In genomic region chr12:132171968-132172521, GRCh38 we compare ENCODE assay signal across 22 cellular contexts. TPM values are rescaled to one million over a fixed set of nuclear protein-coding genes. Genes with fewer than 3 reads are reported as not detected.
DNase-seq lines count a peak whose midpoint lies in the region; ATAC-seq and TF ChIP-seq lines count a peak whose summit lies in the region.
"Had no signal": no experiment of that assay in that cellular context is flagged by ENCODE, and none has a peak within 500 bp of the region (broad histone marks: within the 10 kb centered on the region; RNA-seq: fewer than 3 reads in every experiment).

No MANE protein-coding gene starts in this region.

- peaks cover 96% of the 10 kb centered on the region for H3K4me1 ChIP-seq in BLaER1
- no peaks in the 10 kb centered on the region for H3K4me1 ChIP-seq in mucosa of descending colon (ENCODE audit: low read depth)
- H3K4me1 ChIP-seq: Peyer's patch had no signal

- peaks cover 2% of the 10 kb centered on the region for H3K9me3 Mint-ChIP-seq in activated CD8-positive, alpha-beta memory T cell treated with anti-CD3 and anti-CD28 coated beads, Interleukin-2, amount 10 ng/mL, durations not matched to agents 7 days and 5 days (ENCODE audit: low read depth)
- H3K9me3 Mint-ChIP-seq in endothelial cell (ENCODE audit: unreplicated experiment) = no peaks in the 10 kb centered on the region

- peaks cover 20% of the 10 kb centered on the region for H3K4me1 Mint-ChIP-seq in activated CD8-positive, alpha-beta memory T cell treated with anti-CD3 and anti-CD28 coated beads, Interleukin-2, amount 10 ng/mL, durations not matched to agents 7 days and 5 days
- no peaks in the 10 kb centered on the region for H3K4me1 Mint-ChIP-seq in endothelial cell (ENCODE audit: unreplicated experiment)
- H3K4me1 Mint-ChIP-seq: GM23338 had no signal

- H3K4me3 ChIP-seq in BLaER1 = no peak overlapping the region
- no peak overlapping the region for H3K4me3 ChIP-seq in mucosa of descending colon
- H3K4me3 ChIP-seq: GM23338, Peyer's patch had no signal

- H3K4me3 Mint-ChIP-seq in activated CD8-positive, alpha-beta memory T cell treated with anti-CD3 and anti-CD28 coated beads, Interleukin-2, amount 10 ng/mL, durations not matched to agents 7 days and 5 days = no peak overlapping the region
- H3K4me3 Mint-ChIP-seq in endothelial cell (ENCODE audit: unreplicated experiment) = no peak overlapping the region
- H3K4me3 Mint-ChIP-seq: GM23338 had no signal

- peak overlapping the region; percentile 10; the same call in 1 of the 2 replicates for H3K9ac ChIP-seq in BLaER1

- DNase-seq in activated CD8-positive, alpha-beta memory T cell treated with anti-CD3 and anti-CD28 coated beads, Interleukin-2, amount 50 U/mL, for 4 hours = peak; percentile 12
- DNase-seq in activated CD8-positive, alpha-beta memory T cell treated with anti-CD3 and anti-CD28 coated beads, Interleukin-2, amount 10 ng/mL, durations not matched to agents 7 days and 5 days = no peak
- peak; percentile 1 for DNase-seq in effector CD4-positive, alpha-beta T cell
- DNase-seq in mucosa of descending colon = peak in 2 of 3 donors; percentile 13 to 29
- DNase-seq in AG08396 (ENCODE audit: low spot score) = no peak
- no peak for DNase-seq in endothelial cell (ENCODE audit: low spot score)
- DNase-seq: ACHN; GDM1; Kasumi-1; NCI-H1694; NCI-H2081; NCI-H2171; NCI-H524; NCI-H774; NK-92 treated with Interleukin-12 subunit alpha and Interleukin-12 subunit beta, amount 100 ng/mL, for 24 hours; Peyer's patch had no signal

- H3K27ac Mint-ChIP-seq in activated CD8-positive, alpha-beta memory T cell treated with anti-CD3 and anti-CD28 coated beads, Interleukin-2, amount 10 ng/mL, durations not matched to agents 7 days and 5 days = no peak overlapping the region
- no peak overlapping the region for H3K27ac Mint-ChIP-seq in endothelial cell (ENCODE audit: unreplicated experiment)
- H3K27ac Mint-ChIP-seq: CD14-positive monocyte, GM23338 had no signal

- intact Hi-C loops in mucosa of descending colon (cut with DNase I, micrococcal nuclease) = no loop called here

- no peaks in the 10 kb centered on the region for H3K36me3 Mint-ChIP-seq in activated CD8-positive, alpha-beta memory T cell treated with anti-CD3 and anti-CD28 coated beads, Interleukin-2, amount 10 ng/mL, durations not matched to agents 7 days and 5 days
- H3K36me3 Mint-ChIP-seq in endothelial cell (ENCODE audit: low read depth, unreplicated experiment) = no peaks in the 10 kb centered on the region
- H3K36me3 Mint-ChIP-seq: CD14-positive monocyte had no signal

- no peak for TF ChIP-seq CTCF in mucosa of descending colon (IDR thresholded peaks at IDR 0.05)
- TF ChIP-seq CTCF in endothelial cell (IDR thresholded peaks at IDR 0.05; ENCODE audit: unreplicated experiment) = no peak

- H3K27me3 Mint-ChIP-seq in activated CD8-positive, alpha-beta memory T cell treated with anti-CD3 and anti-CD28 coated beads, Interleukin-2, amount 10 ng/mL, durations not matched to agents 7 days and 5 days = peaks cover 17% of the 10 kb centered on the region
- peaks cover 17% of the 10 kb centered on the region for H3K27me3 Mint-ChIP-seq in endothelial cell (ENCODE audit: unreplicated experiment)

- H3K27ac ChIP-seq in BLaER1 = peak overlapping the region; percentile 19; the same call in 1 of the 2 replicates
- H3K27ac ChIP-seq: 22Rv1, Peyer's patch had no signal

- H4K20me1 ChIP-seq in BLaER1 = 0 out of 2 replicates have a peak, but pooled peaks cover 12% of the 10 kb centered on the region

- ATAC-seq in activated CD8-positive, alpha-beta memory T cell treated with anti-CD3 and anti-CD28 coated beads, Interleukin-2, amount 10 ng/mL, durations not matched to agents 7 days and 5 days = no peak
- ATAC-seq in mucosa of descending colon (no peak), HG02973 (IDR thresholded peaks at IDR 0.05; ENCODE audit: unreplicated experiment) (no peak)
- ATAC-seq: GM23338, HCT116 had no signal

- no peaks in the 10 kb centered on the region for H3K36me3 ChIP-seq in BLaER1
- H3K36me3 ChIP-seq in mucosa of descending colon (ENCODE audit: low read depth) = no peaks in the 10 kb centered on the region
- H3K36me3 ChIP-seq: Peyer's patch had no signal

- CTCF ChIA-PET in activated CD8-positive, alpha-beta memory T cell treated with anti-CD3 and anti-CD28 coated beads, Interleukin-2, amount 10 ng/mL, durations not matched to agents 7 days and 5 days (lab: Charles Lee) = interaction anchor here (0.8 to 1.2 kb wide), 2 partner anchors 9 to 14 kb away, joined by 3 read pairs; no protein-coding TSS in a partner anchor

- H3K27me3 ChIP-seq in BLaER1 = peaks cover 20% of the 10 kb centered on the region; the same call in 1 of the 2 replicates
- H3K27me3 ChIP-seq: Peyer's patch had no signal

- H3K4me2 ChIP-seq in BLaER1 = peak overlapping the region; percentile 94
- H3K4me2 ChIP-seq: GM23338 had no signal

- H3K9me3 ChIP-seq in BLaER1 (no peaks in the 10 kb centered on the region), mucosa of descending colon (no peaks in the 10 kb centered on the region)
- H3K9me3 ChIP-seq: Peyer's patch had no signal

RNA-seq across cellular contexts. Expression of gene NOC4L, which starts 27.8 kb away (rescaled TPM):
- 10 to 100 TPM; 38.0 to 42.9 TPM for total RNA-seq in activated CD8-positive, alpha-beta memory T cell treated with anti-CD3 and anti-CD28 coated beads, Interleukin-2, amount 10 ng/mL, durations not matched to agents 7 days and 5 days
- total RNA-seq in mucosa of descending colon (10 to 100 TPM; 12.9 to 17.5 (median 13.3) TPM), endothelial cell (ENCODE audit: unreplicated experiment) (18.2 TPM)

RNA-seq across cellular contexts. Expression of gene DDX51, which starts 27.9 kb away (rescaled TPM):
- total RNA-seq in activated CD8-positive, alpha-beta memory T cell treated with anti-CD3 and anti-CD28 coated beads, Interleukin-2, amount 10 ng/mL, durations not matched to agents 7 days and 5 days = 10 to 100 TPM; 24.4 to 30.5 TPM
- total RNA-seq in mucosa of descending colon (10 to 100 TPM; 14.2 to 18.7 (median 15.6) TPM), endothelial cell (ENCODE audit: unreplicated experiment) (16.1 TPM)

Comparison
In these comparisons a context has a peak if more than half of its experiments do, and no peak if none do; other contexts are left out.
1. DNase-seq: peak in activated CD8-positive, alpha-beta memory T cell treated with anti-CD3 and anti-CD28 coated beads, Interleukin-2, amount 50 U/mL, for 4 hours (single experiment), effector CD4-positive, alpha-beta T cell (single experiment) and mucosa of descending colon (2 of 3); none in activated CD8-positive, alpha-beta memory T cell treated with anti-CD3 and anti-CD28 coated beads, Interleukin-2, amount 10 ng/mL, durations not matched to agents 7 days and 5 days (single experiment), AG08396 (single experiment) and endothelial cell (single experiment).